In genomic region chr12:57243521-57244305, GRCh38 we compare ENCODE assay signal across 8 cellular contexts. TPM values are rescaled to one million over a fixed set of nuclear protein-coding genes. Genes with fewer than 3 reads are reported as not detected.
DNase-seq lines count a peak whose midpoint lies in the region; ATAC-seq, FAIRE-seq and TF ChIP-seq lines count a peak whose summit lies in the region.

No MANE protein-coding gene starts in this region.

- peak overlapping the region; percentile 74 to 84 for H3K4me3 Mint-ChIP-seq in H9

- peak; percentile 63 to 70 for TF ChIP-seq RAD21 in H1 (IDR thresholded peaks at IDR 0.05 in 1 of 2, conservative IDR thresholded peaks at IDR 0.05 in 1 of 2; ENCODE audit: low read depth in 2 of 2, low read length in 2 of 2)

- H3K56ac ChIP-seq in H9 (ENCODE audit: insufficient read length, low read depth, low read length) (no peak overlapping the region), H1 (replicated peaks; ENCODE audit: insufficient read length, low read depth, low read length) (no peak overlapping the region)

- peaks cover 20% of the 10 kb centered on the region for H3K23me2 ChIP-seq in H9 (ENCODE audit: insufficient read length, low read depth, low read length, poor library complexity, severe bottlenecking)
- peaks cover 17% of the 10 kb centered on the region for H3K23me2 ChIP-seq in H1 (ENCODE audit: low read depth, low read length)

- H2BK5ac ChIP-seq in H9 (ENCODE audit: insufficient read length, low read length): no peak overlapping the region
- no peak overlapping the region; the same call in 1 of the 2 replicates for H2BK5ac ChIP-seq in H1 (ENCODE audit: low read depth, low read length)

- H3K23ac ChIP-seq in H9 (ENCODE audit: insufficient read length, low read depth, low read length) (no peak overlapping the region), H1 (ENCODE audit: insufficient read length) (no peak overlapping the region)

- POLR2A ChIA-PET in H1 (lab: Charles Lee; ENCODE audit: partially characterized antibody): interaction anchor here (1.2 to 23.7 kb wide), 10 partner anchors 14 to 276 kb away, joined by 3 to 852 read pairs (median 5); partner anchors contain the start of genes NXPH4 and SHMT2

- H2BK120ac ChIP-seq in H9 (ENCODE audit: low read depth, low read length, poor library complexity, severe bottlenecking) (no peak overlapping the region), H1 (replicated peaks; ENCODE audit: low read depth, low read length) (no peak overlapping the region)

- H3K18ac ChIP-seq in H9 (ENCODE audit: insufficient read length, low read depth, low read length) (no peak overlapping the region), H1 (ENCODE audit: extremely low read depth, low read length) (no peak overlapping the region; the same call in 1 of the 2 replicates)

- H3K36me3 ChIP-seq in H1 (ENCODE audit: control insufficient read depth in 2 of 4, insufficient read depth in 4 of 4, low read length in 3 of 4) (no peaks in the 10 kb centered on the region), mesodermal cell (ENCODE audit: control insufficient read depth, insufficient read depth, low read length) (no peaks in the 10 kb centered on the region)

- CTCF ChIA-PET in H1 (lab: Charles Lee; ENCODE audit: partially characterized antibody): interaction anchor here (0.9 to 27.9 kb wide), 26 partner anchors 7 to 607 kb away, joined by 3 to 726 read pairs (median 4); partner anchors contain the start of genes ARHGAP9, GLI1, INHBE and NEMP1

- H3K4ac ChIP-seq in H9 (ENCODE audit: low read depth, low read length) (no peak overlapping the region), H1 (replicated peaks; ENCODE audit: insufficient read length, low read depth, low read length) (no peak overlapping the region)

- TF ChIP-seq POLR2A in H1 (IDR thresholded peaks at IDR 0.05; ENCODE audit: control extremely low read depth in 1 of 2, low read depth in 2 of 2, low read length in 2 of 2): no peak

- peak; percentile 32 for FAIRE-seq in H1 (lab: Jason Lieb, UNC)

- H3K4me3 ChIP-seq in H1 (ENCODE audit: extremely low read depth in 1 of 4, insufficient read depth in 2 of 4, low read depth in 3 of 4, low read length in 4 of 4) (peak overlapping the region; percentile 36 to 67 (median 48); a peak in 6 of 8 replicates), mesodermal cell (ENCODE audit: extremely low read depth, insufficient read depth, low read length, poor library complexity, severe bottlenecking) (peak overlapping the region; percentile 37)

- H3K27ac Mint-ChIP-seq in H9: no peak overlapping the region

- H3K79me2 ChIP-seq in H9 (ENCODE audit: insufficient read depth, low read length): no peaks in the 10 kb centered on the region
- no peaks in the 10 kb centered on the region for H3K79me2 ChIP-seq in H1 (ENCODE audit: control insufficient read depth in 1 of 2, insufficient read depth in 2 of 2, low read length in 2 of 2)

- TF ChIP-seq CTCF in AG09319 (IDR thresholded peaks at IDR 0.05; ENCODE audit: low read depth, low read length) (peak; percentile 82), H9 (conservative IDR thresholded peaks at IDR 0.05) (peak; percentile 94), H1 (IDR thresholded peaks at IDR 0.05; ENCODE audit: control extremely low read depth in 1 of 3, insufficient read depth in 1 of 3, low read depth in 1 of 3, low read length in 3 of 3) (peak in 2 of 3 experiments; percentile 88 to 91; a peak in 3 of 4 replicates)

- H3K9ac ChIP-seq in H9 (ENCODE audit: extremely low read depth, insufficient read length, low read length) (no peak overlapping the region), H1 (replicated peaks in 1 of 4; ENCODE audit: extremely low read depth in 1 of 4, low read depth in 3 of 4, low read length in 3 of 4) (no peak overlapping the region)

- no peak overlapping the region for H2BK12ac ChIP-seq in H9 (ENCODE audit: insufficient read length, low read depth, low read length)
- peak overlapping the region; percentile 7; the same call in 1 of the 2 replicates for H2BK12ac ChIP-seq in H1 (ENCODE audit: low read depth, low read length)

- H3K27me3 ChIP-seq in H9 (ENCODE audit: insufficient read depth, low read length) (peaks cover 32% of the 10 kb centered on the region), H1 (replicated peaks in 1 of 4; ENCODE audit: control insufficient read depth in 3 of 4, extremely low read depth in 1 of 4, insufficient read depth in 3 of 4, low read length in 3 of 4) (peaks cover 35 to 51% (median 46%) of the 10 kb centered on the region in 4 experiments)

- peaks cover 55 to 64% of the 10 kb centered on the region in 2 experiments for H3K4me1 Mint-ChIP-seq in H9

- H2BK15ac ChIP-seq in H9 (ENCODE audit: low read depth, low read length) (no peak overlapping the region), H1 (ENCODE audit: low read length) (0 out of 2 replicates have a peak overlapping the region, but pooled peaks have one; percentile 33)

- no peak overlapping the region for H2AK5ac ChIP-seq in H9 (ENCODE audit: insufficient read length, low read length)
- H2AK5ac ChIP-seq in H1 (ENCODE audit: low read depth, low read length): no peak overlapping the region

- DNase-seq in AG09319 (ENCODE audit: extremely low read depth, low read depth) (no peak), H9 (peak; percentile 96), NCI-H774 (lab: John Stamatoyannopoulos, UW) (peak; percentile 56), H1 (ENCODE audit: low read depth in 1 of 2, low spot score in 2 of 2) (peak in 1 of 2 experiments; percentile 97)
- DNase-seq in activated CD8-positive, alpha-beta memory T cell treated with anti-CD3 and anti-CD28 coated beads for 24 hours: peak; percentile 92
- DNase-seq in stimulated activated CD8-positive, alpha-beta memory T cell treated with anti-CD3 and anti-CD28 coated beads, Interleukin-4, amount 100 ng/mL, for 48 hours: peak; percentile 92

- H3K9me3 ChIP-seq in H9 (ENCODE audit: control insufficient read depth, low read depth, low read length) (no peaks in the 10 kb centered on the region), H1 (ENCODE audit: insufficient read depth in 2 of 2, low read depth in 1 of 2, low read length in 1 of 2) (no peaks in the 10 kb centered on the region; a peak in 1 of 4 replicates), mesodermal cell (ENCODE audit: control insufficient read depth, low read length) (no peaks in the 10 kb centered on the region)

- H4K5ac ChIP-seq in H9 (ENCODE audit: insufficient read length, low read depth, low read length): no peak overlapping the region
- H4K5ac ChIP-seq in H1 (ENCODE audit: insufficient read length, low read depth, low read length): no peak overlapping the region

- H3K9me3 Mint-ChIP-seq in H9: no peaks in the 10 kb centered on the region

- peaks cover 58% of the 10 kb centered on the region for H3K27me3 Mint-ChIP-seq in H9 (ENCODE audit: low read depth)

- H3K79me1 ChIP-seq in H9 (ENCODE audit: insufficient read depth, low read depth, low read length, poor library complexity, severe bottlenecking) (no peaks in the 10 kb centered on the region), H1 (ENCODE audit: low read depth, low read length) (no peaks in the 10 kb centered on the region)

- no peak overlapping the region for H3T11ph ChIP-seq in H9 (ENCODE audit: low read length)

- H4K20me1 ChIP-seq in H9 (ENCODE audit: control insufficient read depth, insufficient read depth, insufficient read length) (no peaks in the 10 kb centered on the region), H1 (replicated peaks in 1 of 2; ENCODE audit: control insufficient read depth in 1 of 2, insufficient read depth in 2 of 2, low read length in 2 of 2) (peaks cover 2 to 8% of the 10 kb centered on the region in 2 experiments)

- H4K91ac ChIP-seq in H9 (ENCODE audit: insufficient read length, low read depth, low read length) (no peak overlapping the region), H1 (replicated peaks; ENCODE audit: insufficient read length, low read length) (no peak overlapping the region)

- peak in 1 of 2 experiments; percentile 68; a peak in 1 of 3 replicates for TF ChIP-seq EP300 in H1 (IDR thresholded peaks at IDR 0.05; ENCODE audit: borderline replicate concordance in 1 of 2, low read depth in 2 of 2, low read length in 2 of 2)

- H3K4me2 ChIP-seq in H9 (ENCODE audit: insufficient read depth, insufficient read length, low read length) (peak overlapping the region; percentile 44), H1 (ENCODE audit: insufficient read depth in 1 of 2, low read depth in 2 of 2, low read length in 2 of 2) (peak overlapping the region; percentile 89 to 91)

- H4K8ac ChIP-seq in H9 (replicated peaks; ENCODE audit: insufficient read length, low read depth, low read length) (no peak overlapping the region), H1 (ENCODE audit: extremely low read depth, insufficient read depth, low read length) (no peak overlapping the region)

- no peak overlapping the region for H3K27ac ChIP-seq in H9 (ENCODE audit: insufficient read length, low read depth, low read length)
- no peak overlapping the region for H3K27ac ChIP-seq in H1 (ENCODE audit: low read depth, low read length)
- H3K27ac ChIP-seq in mesodermal cell (ENCODE audit: low read depth, low read length, severe bottlenecking): peak overlapping the region; percentile 36

- no CpG with 5 or more reads among the region's 41 CpGs for WGBS in H9 (ENCODE audit: extremely low coverage, insufficient read length, low lambda C conversion rate)
- WGBS in H1 (ENCODE audit: extremely low coverage in 1 of 2, insufficient coverage in 1 of 2, insufficient read length in 1 of 2, insufficient replicate concordance in 2 of 2, low coverage in 1 of 2, low lambda C conversion rate in 2 of 2, missing lambda C conversion rate in 1 of 2), 2 experiments: 24% methylated on average over 33 of the region's 41 CpGs; no CpG with 5 or more reads in 1 of the 2 experiments
- 21 to 31% methylated on average over 13 to 31 of the region's 41 CpGs for WGBS in mesodermal cell (ENCODE audit: insufficient coverage in 2 of 2), 2 experiments

- ATAC-seq in HG03571 (IDR thresholded peaks at IDR 0.05; ENCODE audit: unreplicated experiment): no peak

- no peak overlapping the region for H2BK20ac ChIP-seq in H9 (ENCODE audit: low read depth, low read length, poor library complexity, severe bottlenecking)
- no peak overlapping the region for H2BK20ac ChIP-seq in H1 (ENCODE audit: low read length)

- H2AFZ ChIP-seq in H9 (ENCODE audit: low read length): no peak overlapping the region
- H2AFZ ChIP-seq in H1 (ENCODE audit: low read length): no peak overlapping the region

- H3K14ac ChIP-seq in H9 (ENCODE audit: insufficient read depth, low read length) (no peak overlapping the region), H1 (ENCODE audit: insufficient read length) (no peak overlapping the region)

- H3K4me1 ChIP-seq in H9 (ENCODE audit: insufficient read depth, low read length): 0 out of 2 replicates have a peak, but pooled peaks cover 4% of the 10 kb centered on the region
- H3K4me1 ChIP-seq in H1 (replicated peaks in 1 of 4; ENCODE audit: control insufficient read depth in 3 of 4, insufficient read depth in 4 of 4, low read length in 3 of 4): peaks cover 5 to 41% (median 28%) of the 10 kb centered on the region in 4 experiments
- peaks cover 11% of the 10 kb centered on the region for H3K4me1 ChIP-seq in mesodermal cell (ENCODE audit: control insufficient read depth, insufficient read depth, low read length, poor library complexity, severe bottlenecking)

- peaks cover 0 to 3% (median 2%) of the 10 kb centered on the region in 3 experiments; a peak in 2 of 7 replicates for H3K36me3 Mint-ChIP-seq in H9 (ENCODE audit: insufficient read depth in 1 of 3, low read depth in 3 of 3)

RNA-seq across cellular contexts. Expression of gene STAC3, which starts 7.3 kb away (rescaled TPM):
- 2.0 and 2.8 TPM in 2 replicates for total RNA-seq in H9 (2021)
- 1.3 and 1.9 TPM in 2 replicates for total RNA-seq in H1 (2021; fragmentation: NEBNext Ultra II Directional; extraction: Animal tissue kit (Norgen Biotek cat#: 25700))
- 0.70 and 0.77 TPM in 2 replicates for polyA plus RNA-seq in H1 (2011; rRNA removed)
- polyA plus RNA-seq in H1 (2011; cell fraction: cytosol; rRNA removed): 1.9 TPM
- polyA plus RNA-seq in H1 (2011; cell fraction: nucleus; rRNA removed): 3.4 TPM
- 1.6 to 2.9 TPM (median 2.3 TPM) in 4 replicates for polyA plus RNA-seq in H1 (2012, experiment 1 of 2)
- polyA plus RNA-seq in H1 (2012, experiment 2 of 2): 0.72 TPM
- polyA plus RNA-seq in H1 (2013, experiment 1 of 2): 0.79 TPM
- polyA plus RNA-seq in H1 (2013, experiment 2 of 2): 0.81 TPM
- polyA minus RNA-seq in H1 (2011; rRNA and poly(A)+ RNA removed): 0.71 and 0.98 TPM in 2 replicates
- 2.1 TPM for polyA minus RNA-seq in H1 (2011; cell fraction: cytosol; rRNA and poly(A)+ RNA removed)
- polyA minus RNA-seq in H1 (2011; cell fraction: nucleus; rRNA and poly(A)+ RNA removed): 2.4 TPM
- polyA plus RNA-seq in mesodermal cell (2013, experiment 1 of 2): 3.3 TPM
- polyA plus RNA-seq in mesodermal cell (2013, experiment 2 of 2): 1.4 TPM

RNA-seq across cellular contexts. Expression of gene SHMT2, which starts 14.2 kb away (rescaled TPM):
- total RNA-seq in H9 (2021): 257 and 260 TPM in 2 replicates
- total RNA-seq in H1 (2021; fragmentation: NEBNext Ultra II Directional; extraction: Animal tissue kit (Norgen Biotek cat#: 25700)): 274 and 283 TPM in 2 replicates
- polyA plus RNA-seq in H1 (2011; rRNA removed): 520 and 847 TPM in 2 replicates
- polyA plus RNA-seq in H1 (2011; cell fraction: cytosol; rRNA removed): 535 TPM
- polyA plus RNA-seq in H1 (2011; cell fraction: nucleus; rRNA removed): 681 TPM
- 231 to 352 TPM (median 336 TPM) in 4 replicates for polyA plus RNA-seq in H1 (2012, experiment 1 of 2)
- polyA plus RNA-seq in H1 (2012, experiment 2 of 2): 385 TPM
- polyA plus RNA-seq in H1 (2013, experiment 1 of 2): 209 TPM
- polyA plus RNA-seq in H1 (2013, experiment 2 of 2): 189 TPM
- polyA minus RNA-seq in H1 (2011; rRNA and poly(A)+ RNA removed): 316 and 343 TPM in 2 replicates
- 236 TPM for polyA minus RNA-seq in H1 (2011; cell fraction: cytosol; rRNA and poly(A)+ RNA removed)
- 206 TPM for polyA minus RNA-seq in H1 (2011; cell fraction: nucleus; rRNA and poly(A)+ RNA removed)
- polyA plus RNA-seq in mesodermal cell (2013, experiment 1 of 2): 166 TPM
- polyA plus RNA-seq in mesodermal cell (2013, experiment 2 of 2): 157 TPM

RNA-seq across cellular contexts. Expression of gene NXPH4, which starts 27.1 kb away (rescaled TPM):
- 2.1 and 2.8 TPM in 2 replicates for total RNA-seq in H9 (2021)
- total RNA-seq in H1 (2021; fragmentation: NEBNext Ultra II Directional; extraction: Animal tissue kit (Norgen Biotek cat#: 25700)): 1.7 and 1.8 TPM in 2 replicates
- polyA plus RNA-seq in H1 (2011; rRNA removed): 0.92 and 1.4 TPM in 2 replicates
- 0.48 TPM for polyA plus RNA-seq in H1 (2011; cell fraction: cytosol; rRNA removed)
- 1.7 TPM for polyA plus RNA-seq in H1 (2011; cell fraction: nucleus; rRNA removed)
- polyA plus RNA-seq in H1 (2012, experiment 1 of 2): 1.7 to 3.4 TPM (median 2.3 TPM) in 4 replicates
- 1.5 TPM for polyA plus RNA-seq in H1 (2012, experiment 2 of 2)
- 3.2 TPM for polyA plus RNA-seq in H1 (2013, experiment 1 of 2)
- 3.0 TPM for polyA plus RNA-seq in H1 (2013, experiment 2 of 2)
- polyA minus RNA-seq in H1 (2011; rRNA and poly(A)+ RNA removed): 0.59 and 0.63 TPM in 2 replicates
- polyA minus RNA-seq in H1 (2011; cell fraction: cytosol; rRNA and poly(A)+ RNA removed): 1.3 TPM
- polyA minus RNA-seq in H1 (2011; cell fraction: nucleus; rRNA and poly(A)+ RNA removed): 1.00 TPM
- 1.3 TPM for polyA plus RNA-seq in mesodermal cell (2013, experiment 1 of 2)
- polyA plus RNA-seq in mesodermal cell (2013, experiment 2 of 2): 0.91 TPM
